Comparison of ENCODE assay signal across 8 cellular contexts in the genomic region with DNA sequence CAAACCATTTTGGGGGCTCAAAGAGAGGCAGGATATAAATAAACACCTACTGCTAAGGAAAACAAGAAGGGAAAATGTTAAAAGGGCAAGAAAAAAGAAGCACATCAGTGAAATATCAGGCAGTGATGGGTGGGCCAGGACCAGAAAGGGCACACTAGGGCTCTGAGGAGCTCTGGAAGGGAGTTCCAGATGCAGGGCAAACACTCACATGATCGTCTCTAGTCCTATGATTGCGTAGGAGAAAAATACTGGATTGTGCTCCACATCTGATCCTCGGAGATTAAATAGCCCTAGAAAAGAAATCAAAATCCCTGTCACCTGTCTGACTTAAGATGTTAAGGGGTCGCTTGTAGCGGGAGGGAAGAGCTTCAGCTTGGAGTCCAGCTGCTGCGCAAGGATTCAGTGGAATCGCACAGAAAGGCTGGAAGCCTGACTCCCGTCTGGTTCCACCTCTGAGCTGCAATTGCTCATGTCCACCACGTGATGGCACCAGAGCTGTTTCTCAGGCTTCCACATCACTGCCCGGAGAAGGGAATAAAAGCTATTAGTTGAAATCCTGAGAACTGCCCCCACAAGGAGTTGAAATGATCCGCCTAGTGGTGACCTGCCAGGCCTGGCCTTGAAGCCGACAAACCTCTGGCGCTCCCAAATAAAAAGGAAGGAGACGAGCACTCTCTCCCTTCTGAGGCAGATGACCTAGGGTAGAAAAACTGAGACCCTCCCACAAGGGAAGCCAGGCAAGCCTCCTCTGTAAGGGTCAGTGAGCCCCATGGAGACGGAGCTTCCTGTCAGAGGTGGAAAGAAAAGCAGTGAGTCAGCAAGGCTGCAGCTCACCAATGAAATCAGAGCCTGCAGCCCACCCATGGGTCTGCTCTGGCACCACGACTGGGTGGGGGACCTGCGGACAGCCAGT. TPM values are rescaled to one million over a fixed set of nuclear protein-coding genes. Genes with fewer than 3 reads are reported as not detected.
DNase-seq lines count a peak whose midpoint lies in the region; ATAC-seq and TF ChIP-seq lines count a peak whose summit lies in the region.

No MANE protein-coding gene starts in this region.

- CTCF ChIA-PET in activated CD4-positive, alpha-beta memory T cell treated with anti-CD3 and anti-CD28 coated beads for 36 hours (lab: Charles Lee): interaction anchor here (0.6 to 2.1 kb wide), 67 partner anchors 9 to 420 kb away, joined by 3 to 23 read pairs (median 5); a partner anchor contains a TSS

- TF ChIP-seq CTCF in BE2C (IDR thresholded peaks at IDR 0.05; ENCODE audit: low read depth, low read length): peak; percentile 97

- peak overlapping the region; percentile 15; the same call in 1 of the 2 replicates for H3K4me3 ChIP-seq in BE2C (ENCODE audit: low read depth, low read length)
- H3K4me3 ChIP-seq in effector memory CD4-positive, alpha-beta T cell (ENCODE audit: insufficient read depth, low read depth, low read length, poor library complexity, severe bottlenecking): no peak overlapping the region

- peaks cover 48% of the 10 kb centered on the region for H3K36me3 Mint-ChIP-seq in activated CD4-positive, alpha-beta memory T cell treated with anti-CD3 and anti-CD28 coated beads for 36 hours

- intact Hi-C loops in activated CD4-positive, alpha-beta memory T cell treated with anti-CD3 and anti-CD28 coated beads for 36 hours (cut with micrococcal nuclease): loop anchor here (1.0 to 10.0 kb wide), 6 partner anchors 29 to 391 kb away; no protein-coding TSS in a partner anchor

- H3K9me3 ChIP-seq in BE2C: no peaks in the 10 kb centered on the region
- H3K9me3 ChIP-seq in effector memory CD4-positive, alpha-beta T cell (ENCODE audit: control insufficient read depth, low read length): no peaks in the 10 kb centered on the region

- peaks cover 21% of the 10 kb centered on the region for H3K4me1 Mint-ChIP-seq in activated CD4-positive, alpha-beta memory T cell treated with anti-CD3 and anti-CD28 coated beads for 36 hours (ENCODE audit: low read depth)

- no peaks in the 10 kb centered on the region for H3K9me3 Mint-ChIP-seq in activated CD4-positive, alpha-beta memory T cell treated with anti-CD3 and anti-CD28 coated beads for 36 hours

- peak; percentile 56 for ATAC-seq in GM19043 (IDR thresholded peaks at IDR 0.05; ENCODE audit: low read depth, unreplicated experiment)
- peak; percentile 50 for ATAC-seq in HG03442 (IDR thresholded peaks at IDR 0.05; ENCODE audit: unreplicated experiment)

- peaks cover 11% of the 10 kb centered on the region; the same call in 1 of the 2 replicates for H3K36me3 ChIP-seq in BE2C
- peaks cover 64% of the 10 kb centered on the region for H3K36me3 ChIP-seq in effector memory CD4-positive, alpha-beta T cell (ENCODE audit: control insufficient read depth, insufficient read depth, low read length)

- no peaks in the 10 kb centered on the region for H3K27me3 ChIP-seq in BE2C
- no peaks in the 10 kb centered on the region for H3K27me3 ChIP-seq in effector memory CD4-positive, alpha-beta T cell (replicated peaks; ENCODE audit: control insufficient read depth, insufficient read depth, low read length, poor library complexity, severe bottlenecking)

- H3K4me1 ChIP-seq in BE2C: peaks cover 7% of the 10 kb centered on the region
- no peaks in the 10 kb centered on the region for H3K4me1 ChIP-seq in effector memory CD4-positive, alpha-beta T cell (ENCODE audit: control insufficient read depth, insufficient read depth, low read length, poor library complexity, severe bottlenecking)

- no peak overlapping the region for H3K27ac ChIP-seq in effector memory CD4-positive, alpha-beta T cell (ENCODE audit: insufficient read depth, low read length, poor library complexity, severe bottlenecking)

- no peaks in the 10 kb centered on the region for H3K27me3 Mint-ChIP-seq in activated CD4-positive, alpha-beta memory T cell treated with anti-CD3 and anti-CD28 coated beads for 36 hours

- POLR2A ChIA-PET in activated CD4-positive, alpha-beta memory T cell treated with anti-CD3 and anti-CD28 coated beads for 36 hours (lab: Charles Lee): no interaction called here

- DNase-seq in BE2C (peak; percentile 76), NCI-H69 (lab: John Stamatoyannopoulos, UW) (peak; percentile 69), medulla oblongata (ENCODE audit: extremely low spot score) (peak; percentile 94)
- DNase-seq in activated CD4-positive, alpha-beta memory T cell treated with anti-CD3 and anti-CD28 coated beads for 36 hours: peak; percentile 70
- peak; percentile 14 to 44 (median 26) for DNase-seq in effector memory CD4-positive, alpha-beta T cell
- peak; percentile 7 for DNase-seq in stimulated activated CD8-positive, alpha-beta memory T cell treated with anti-CD3 and anti-CD28 coated beads, Interleukin-12 subunit alpha, Interleukin-12 subunit beta, amount 100 ng/mL, for 24 hours (ENCODE audit: extremely low read depth)

- no peak overlapping the region for H3K27ac Mint-ChIP-seq in activated CD4-positive, alpha-beta memory T cell treated with anti-CD3 and anti-CD28 coated beads for 36 hours

- H3K4me3 Mint-ChIP-seq in activated CD4-positive, alpha-beta memory T cell treated with anti-CD3 and anti-CD28 coated beads for 36 hours: no peak overlapping the region

RNA-seq across cellular contexts. Expression of a gene that starts 39.2 kb away (rescaled TPM):
- 121 TPM for polyA plus RNA-seq in BE2C (2012; ENCODE audit: insufficient read depth, insufficient read length, low read depth)
- total RNA-seq in activated CD4-positive, alpha-beta memory T cell treated with anti-CD3 and anti-CD28 coated beads for 36 hours: 10 to 100 TPM; 66.4 to 66.6 TPM

Comparison
In these comparisons a context has a peak if more than half of its experiments do, and no peak if none do; other contexts are left out.
1. DNase-seq: peak in every context shown above with its lines; median percentile 94 in medulla oblongata; 76 in BE2C; 70 in activated CD4-positive, alpha-beta memory T cell treated with anti-CD3 and anti-CD28 coated beads for 36 hours; 69 in NCI-H69; 26 in effector memory CD4-positive, alpha-beta T cell; 7 in stimulated activated CD8-positive, alpha-beta memory T cell treated with anti-CD3 and anti-CD28 coated beads, Interleukin-12 subunit alpha, Interleukin-12 subunit beta, amount 100 ng/mL, for 24 hours.